ENCODE assay signal across 11 cellular contexts in genomic region chr4:184439856-184440592, GRCh38. TPM values are rescaled to one million over a fixed set of nuclear protein-coding genes. Genes with fewer than 3 reads are reported as not detected.
DNase-seq lines count a peak whose midpoint lies in the region; ATAC-seq and TF ChIP-seq lines count a peak whose summit lies in the region.
"Had no signal": no experiment of that assay in that cellular context is flagged by ENCODE, and none has a peak within 500 bp of the region (broad histone marks: within the 10 kb centered on the region; RNA-seq: fewer than 3 reads in every experiment).

No MANE protein-coding gene starts in this region.

- H3K36me3 ChIP-seq in WERI-Rb-1, result no peaks in the 10 kb centered on the region
- H3K36me3 ChIP-seq in left ventricle myocardium inferior, result no peaks in the 10 kb centered on the region
- no peaks in the 10 kb centered on the region for H3K36me3 ChIP-seq in trophoblast cell (ENCODE audit: control insufficient read depth in 1 of 2, insufficient read depth in 2 of 2, low read length in 2 of 2)

- H2BK5ac ChIP-seq in trophoblast cell (ENCODE audit: low read depth, low read length, poor library complexity), result no peak overlapping the region

- H2AFZ ChIP-seq in trophoblast cell (ENCODE audit: insufficient read depth, low read length, poor library complexity), result no peak overlapping the region

- H3K18ac ChIP-seq in trophoblast cell (ENCODE audit: low read length), result no peak overlapping the region

- TF ChIP-seq CTCF in AG10803 (conservative IDR thresholded peaks at IDR 0.05; ENCODE audit: low read length) (no peak), WERI-Rb-1 (IDR thresholded peaks at IDR 0.05; ENCODE audit: low read depth, low read length) (no peak), left ventricle myocardium inferior (IDR thresholded peaks at IDR 0.05; ENCODE audit: borderline replicate concordance) (no peak)

- H3K27me3 ChIP-seq in WERI-Rb-1 (ENCODE audit: insufficient read depth, low read depth, severe bottlenecking) (no peaks in the 10 kb centered on the region), left ventricle myocardium inferior (ENCODE audit: low read depth) (no peaks in the 10 kb centered on the region), trophoblast cell (ENCODE audit: insufficient read depth, low read length) (no peaks in the 10 kb centered on the region)

- H4K12ac ChIP-seq in trophoblast cell (ENCODE audit: low read depth, low read length), result no peak overlapping the region

- DNase-seq in AG10803 (ENCODE audit: low read depth) (peak; percentile 76), WERI-Rb-1 (peak; percentile 27), left ventricle myocardium inferior (no peak), trophoblast cell (peak; percentile 14 to 50), NCI-H187 treated with DMSO at 0.1 percent for 48 hours (lab: John Stamatoyannopoulos, UW) (no peak), mucosa of gallbladder (ENCODE audit: low spot score) (no peak)
- no peak for DNase-seq in activated CD4-positive, CD25-positive, alpha-beta regulatory T cell treated with anti-CD3 and anti-CD28 coated beads, Interleukin-2, amount 50 U/mL, for 72 hours
- DNase-seq: activated CD8-positive, alpha-beta memory T cell treated with anti-CD3 and anti-CD28 coated beads, Interleukin-2, amount 50 U/mL, for 4 hours; COR-L47 had no signal

- no peaks in the 10 kb centered on the region for H3K9me3 ChIP-seq in WERI-Rb-1 (ENCODE audit: severe bottlenecking)
- no peaks in the 10 kb centered on the region for H3K9me3 ChIP-seq in left ventricle myocardium inferior (replicated peaks)
- no peaks in the 10 kb centered on the region for H3K9me3 ChIP-seq in trophoblast cell (ENCODE audit: insufficient read depth, low read depth, low read length)

- H3K4me3 ChIP-seq in AG10803 (ENCODE audit: low read length), result no peak overlapping the region; the same call in 1 of the 2 replicates
- H3K4me3 ChIP-seq in WERI-Rb-1 (ENCODE audit: low read depth, low read length), result no peak overlapping the region
- H3K4me3 ChIP-seq in left ventricle myocardium inferior, result peak overlapping the region; percentile 28
- no peak overlapping the region for H3K4me3 ChIP-seq in trophoblast cell (ENCODE audit: low read depth, low read length)
- H3K4me3 ChIP-seq: SK-N-MC had no signal

- H2BK12ac ChIP-seq in trophoblast cell (ENCODE audit: low read length), result no peak overlapping the region

- no peak overlapping the region for H2BK120ac ChIP-seq in trophoblast cell (ENCODE audit: insufficient read depth, low read length, poor library complexity)

- peak overlapping the region; percentile 29 for H3K9ac ChIP-seq in trophoblast cell (ENCODE audit: low read length)

- H3K79me1 ChIP-seq in trophoblast cell (ENCODE audit: low read length), result no peaks in the 10 kb centered on the region

- no peak overlapping the region for H3K4me2 ChIP-seq in trophoblast cell (ENCODE audit: low read length)

- H3K79me2 ChIP-seq in trophoblast cell (ENCODE audit: control insufficient read depth, insufficient read depth, low read length, poor library complexity), result no peaks in the 10 kb centered on the region

- no peak overlapping the region for H4K91ac ChIP-seq in trophoblast cell (ENCODE audit: low read depth, low read length)

- intact Hi-C loops in left ventricle myocardium inferior (cut with micrococcal nuclease), result no loop called here

- H3K4me1 ChIP-seq in left ventricle myocardium inferior (peaks cover 93% of the 10 kb centered on the region), trophoblast cell (ENCODE audit: control insufficient read depth in 1 of 2, insufficient read depth in 2 of 2, low read length in 2 of 2) (no peaks in the 10 kb centered on the region)

- no peak for ATAC-seq in GM21515 (IDR thresholded peaks at IDR 0.05; ENCODE audit: unreplicated experiment)

- WGBS in trophoblast cell (ENCODE audit: extremely low coverage, insufficient coverage, insufficient read length), result no CpG with 5 or more reads among the region's 20 CpGs

- H3K14ac ChIP-seq in trophoblast cell (ENCODE audit: low read length), result no peak overlapping the region

- no peak overlapping the region for H3K23ac ChIP-seq in trophoblast cell (ENCODE audit: low read length)

- H3K27ac ChIP-seq in WERI-Rb-1, result peak overlapping the region; percentile 16; the same call in 1 of the 2 replicates
- peak overlapping the region; percentile 38 for H3K27ac ChIP-seq in left ventricle myocardium inferior (replicated peaks)
- H3K27ac ChIP-seq in trophoblast cell (ENCODE audit: low read depth, low read length), result no peak overlapping the region
- H3K27ac ChIP-seq: SK-N-MC had no signal

- no peak overlapping the region for H2AK5ac ChIP-seq in trophoblast cell (ENCODE audit: low read length)

- H3K4ac ChIP-seq in trophoblast cell (ENCODE audit: low read depth, low read length), result no peak overlapping the region

- H4K8ac ChIP-seq in trophoblast cell (ENCODE audit: low read depth, low read length), result no peak overlapping the region

RNA-seq across cellular contexts. Expression of gene IRF2, which starts 34.3 kb away (rescaled TPM):
- total RNA-seq in left ventricle myocardium inferior, result 25.9 TPM
- polyA plus RNA-seq in trophoblast cell (2013), result 5.7 and 5.9 TPM in 2 replicates
- 45.3 TPM for total RNA-seq in mucosa of gallbladder

Comparison
In these comparisons a context has a peak if more than half of its experiments do, and no peak if none do; other contexts are left out.
1. DNase-seq: peak in AG10803 (single experiment), WERI-Rb-1 (single experiment) and trophoblast cell (2 of 2); none in left ventricle myocardium inferior (single experiment), NCI-H187 treated with DMSO at 0.1 percent for 48 hours (single experiment), activated CD4-positive, CD25-positive, alpha-beta regulatory T cell treated with anti-CD3 and anti-CD28 coated beads, Interleukin-2, amount 50 U/mL, for 72 hours (single experiment) and mucosa of gallbladder (single experiment).